ENCODE assay signal across 8 cellular contexts in genomic region chr1:209569445-209570207, GRCh38. TPM values are rescaled to one million over a fixed set of nuclear protein-coding genes. Genes with fewer than 3 reads are reported as not detected.
DNase-seq lines count a peak whose midpoint lies in the region; ATAC-seq, FAIRE-seq and TF ChIP-seq lines count a peak whose summit lies in the region.

No MANE protein-coding gene starts in this region.

- ATAC-seq in foreskin keratinocyte = peak; percentile 15
- peak; percentile 61 to 85 (median 78) for ATAC-seq in pancreas
- no peak for ATAC-seq in HG02840 (IDR thresholded peaks at IDR 0.05; ENCODE audit: low FRiP score, unreplicated experiment)

- CTCF ChIA-PET in GM10248 (lab: Yijun Ruan, JAX) = interaction anchor here (0.7 to 3.3 kb wide), 40 partner anchors 9 to 441 kb away, joined by 3 to 48 read pairs (median 4); partner anchors contain the start of genes CAMK1G and UTP25

- no peaks in the 10 kb centered on the region for H3K9me3 Mint-ChIP-seq in activated T-helper 2 cell treated with anti-CD3 and anti-CD28 coated beads, Interferon-gamma antibody, Interleukin-2, Interleukin-4, amounts not matched to agents 10 μg/mL and 5 μg/mL and 100 μg/mL, durations not matched to agents 14 hours and 24 hours and 36 hours

- 4 to 6% methylated on average over 9 of the region's 9 CpGs for WGBS in pancreas, 2 donors
- WGBS in tibial nerve, 2 donors = 16% methylated on average over 9 of the region's 9 CpGs

- no peaks in the 10 kb centered on the region for H3K36me3 ChIP-seq in pancreas
- H3K36me3 ChIP-seq in tibial nerve = no peaks in the 10 kb centered on the region

- no peak for FAIRE-seq in pancreas (lab: Jason Lieb, UNC)

- H3K4me3 ChIP-seq in pancreas (no peak overlapping the region), tibial nerve (peak overlapping the region in 1 of 4 donors; percentile 4)

- TF ChIP-seq CTCF in GM10248 (IDR thresholded peaks at IDR 0.05; ENCODE audit: control extremely low read depth, extremely low read depth, low read depth, missing control alignments) = peak; percentile 85
- TF ChIP-seq CTCF in foreskin keratinocyte (conservative IDR thresholded peaks at IDR 0.05) = peak; percentile 91
- TF ChIP-seq CTCF in pancreas (IDR thresholded peaks at IDR 0.05) = peak; percentile 76 to 86 (median 82)
- TF ChIP-seq CTCF in tibial nerve (IDR thresholded peaks at IDR 0.05) = peak; percentile 61 to 85 (median 81)

- DNase-seq in GM10248 (ENCODE audit: extremely low spot score) (peak; percentile 55), Kasumi-1 (lab: John Stamatoyannopoulos, UW) (peak; percentile 45 to 53), SHP77 (lab: John Stamatoyannopoulos, UW) (peak; percentile 64 to 82), foreskin keratinocyte (peak in 1 of 2 donors; percentile 72), pancreas (peak; percentile 59 to 89 (median 75)), tibial nerve (ENCODE audit: low spot score in 2 of 2) (peak; percentile 71 to 87)
- DNase-seq in activated T-helper 2 cell treated with anti-CD3 and anti-CD28 coated beads, Interferon-gamma antibody, Interleukin-2, Interleukin-4, amounts not matched to agents 10 μg/mL and 5 μg/mL and 100 μg/mL, durations not matched to agents 14 hours and 24 hours and 36 hours (ENCODE audit: low spot score) = peak; percentile 54

- peaks cover 19% of the 10 kb centered on the region for H3K4me1 Mint-ChIP-seq in activated T-helper 2 cell treated with anti-CD3 and anti-CD28 coated beads, Interferon-gamma antibody, Interleukin-2, Interleukin-4, amounts not matched to agents 10 μg/mL and 5 μg/mL and 100 μg/mL, durations not matched to agents 14 hours and 24 hours and 36 hours (ENCODE audit: low read depth)

- H3K4me3 Mint-ChIP-seq in activated T-helper 2 cell treated with anti-CD3 and anti-CD28 coated beads, Interferon-gamma antibody, Interleukin-2, Interleukin-4, amounts not matched to agents 10 μg/mL and 5 μg/mL and 100 μg/mL, durations not matched to agents 14 hours and 24 hours and 36 hours (ENCODE audit: low read depth) = no peak overlapping the region

- TF ChIP-seq EP300 in tibial nerve (IDR thresholded peaks at IDR 0.05) = no peak

- intact Hi-C loops in activated T-helper 2 cell treated with anti-CD3 and anti-CD28 coated beads, Interferon-gamma antibody, Interleukin-2, Interleukin-4, amounts not matched to agents 10 μg/mL and 5 μg/mL and 100 μg/mL, durations not matched to agents 14 hours and 24 hours and 36 hours (cut with micrococcal nuclease) = loop anchor here (1.0 to 10.0 kb wide), 4 partner anchors 123 to 917 kb away; no protein-coding TSS in a partner anchor
- intact Hi-C loops in pancreas (cut with DNase I) = loop anchor here in 2 of 3 donors (10.0 kb wide), 2 partner anchors 65 to 365 kb away; no protein-coding TSS in a partner anchor

- H3K27ac ChIP-seq in foreskin keratinocyte (no peak overlapping the region), pancreas (no peak overlapping the region), tibial nerve (no peak overlapping the region)

- TF ChIP-seq POLR2A in tibial nerve (IDR thresholded peaks at IDR 0.05) = no peak

- POLR2A ChIA-PET in GM10248 (lab: Yijun Ruan, JAX) = no interaction called here

- H3K36me3 Mint-ChIP-seq in activated T-helper 2 cell treated with anti-CD3 and anti-CD28 coated beads, Interferon-gamma antibody, Interleukin-2, Interleukin-4, amounts not matched to agents 10 μg/mL and 5 μg/mL and 100 μg/mL, durations not matched to agents 14 hours and 24 hours and 36 hours (ENCODE audit: low read depth) = no peaks in the 10 kb centered on the region

- no peak overlapping the region for H3K27ac Mint-ChIP-seq in activated T-helper 2 cell treated with anti-CD3 and anti-CD28 coated beads, Interferon-gamma antibody, Interleukin-2, Interleukin-4, amounts not matched to agents 10 μg/mL and 5 μg/mL and 100 μg/mL, durations not matched to agents 14 hours and 24 hours and 36 hours

- peaks cover 32% of the 10 kb centered on the region for H3K4me1 ChIP-seq in foreskin keratinocyte
- no peaks in the 10 kb centered on the region for H3K4me1 ChIP-seq in pancreas
- peaks cover 0 to 4% (median 0%) of the 10 kb centered on the region in 4 donors for H3K4me1 ChIP-seq in tibial nerve

- H3K27me3 ChIP-seq in foreskin keratinocyte (peaks cover 3% of the 10 kb centered on the region), pancreas (peaks cover 0 to 10% (median 0%) of the 10 kb centered on the region in 4 donors), tibial nerve (peaks cover 0 to 14% of the 10 kb centered on the region in 2 donors)

- no peaks in the 10 kb centered on the region for H3K9me3 ChIP-seq in pancreas
- H3K9me3 ChIP-seq in tibial nerve = no peaks in the 10 kb centered on the region

- H3K27me3 Mint-ChIP-seq in activated T-helper 2 cell treated with anti-CD3 and anti-CD28 coated beads, Interferon-gamma antibody, Interleukin-2, Interleukin-4, amounts not matched to agents 10 μg/mL and 5 μg/mL and 100 μg/mL, durations not matched to agents 14 hours and 24 hours and 36 hours (ENCODE audit: low read depth) = peaks cover 29% of the 10 kb centered on the region

RNA-seq across cellular contexts. Expression of gene CAMK1G, which starts 13.9 kb away (rescaled TPM):
- total RNA-seq in activated T-helper 2 cell treated with anti-CD3 and anti-CD28 coated beads, Interferon-gamma antibody, Interleukin-2, Interleukin-4, amounts not matched to agents 10 μg/mL and 5 μg/mL and 100 μg/mL, durations not matched to agents 14 hours and 24 hours and 36 hours = not detected in 2 replicates
- not detected in 2 replicates for total RNA-seq in foreskin keratinocyte
- not detected in 2 replicates for polyA plus RNA-seq in foreskin keratinocyte
- total RNA-seq in pancreas = under 1 TPM in 4 of 6 donors, not detected in 2; 0.06 to 0.52 (median 0.21) TPM
- 1 to 10 TPM in 1 of 2 donors, under 1 TPM in 1; 0.11 to 1.2 TPM for polyA plus RNA-seq in pancreas
- total RNA-seq in tibial nerve = 1 to 10 TPM in 1 of 4 donors, under 1 TPM in 1, not detected in 2; 0.21 to 4.9 TPM
